In the genomic region with DNA sequence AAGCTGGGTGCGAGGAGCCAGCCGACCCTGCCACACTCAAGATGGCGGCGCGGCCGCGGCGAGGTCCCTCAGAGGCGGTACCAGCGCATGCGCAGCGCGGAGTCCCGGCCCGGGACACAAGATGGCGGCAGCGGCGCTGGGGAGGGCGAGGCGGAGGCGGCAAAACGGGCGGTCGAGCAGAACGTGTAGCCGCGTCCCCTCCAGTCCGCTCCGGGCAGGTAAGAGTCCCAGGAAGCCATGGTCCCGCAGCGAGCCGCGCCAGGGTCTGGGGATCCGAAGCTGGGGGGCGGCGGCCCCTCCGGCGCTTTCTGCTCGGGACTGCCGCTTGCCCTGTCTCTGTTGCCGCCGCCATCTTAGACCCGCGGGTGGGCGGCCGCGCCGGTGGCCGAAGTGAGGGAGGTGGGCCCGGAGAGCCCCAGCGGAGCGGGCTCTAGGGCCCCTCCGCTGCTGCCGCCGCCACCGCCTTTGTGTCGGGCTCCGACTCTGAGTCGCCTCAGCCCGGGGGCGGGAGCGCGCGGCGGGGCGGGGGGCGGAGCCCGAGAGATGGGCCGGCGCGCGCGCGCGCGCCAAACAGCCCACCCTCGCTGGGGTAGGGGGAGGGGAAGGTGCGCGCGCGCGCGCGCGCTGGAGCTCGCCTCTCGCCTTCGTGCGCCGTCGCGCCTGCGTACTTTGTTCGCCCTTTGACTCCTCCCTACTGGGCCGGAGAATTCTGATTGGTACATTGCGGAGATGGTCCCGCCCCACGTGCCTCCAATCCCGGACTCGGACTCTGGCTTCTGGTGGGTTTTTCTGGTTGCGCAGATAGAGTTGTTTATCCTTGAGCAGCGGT, we compare ENCODE assay signal across 8 cellular contexts. TPM values are rescaled to one million over a fixed set of nuclear protein-coding genes. Genes with fewer than 3 reads are reported as not detected.
DNase-seq lines count a peak whose midpoint lies in the region; ATAC-seq and TF ChIP-seq lines count a peak whose summit lies in the region.

TSS of gene PCIF1 (plus strand) at position 97 of the 829 bp plus-strand sequence. CDS start 4,317 bp downstream, outside the sequence.

- no peak for TF ChIP-seq CTCF in epithelial cell of proximal tubule (conservative IDR thresholded peaks at IDR 0.05; ENCODE audit: low read depth, low read length)

- no peaks in the 10 kb centered on the region for H3K27me3 Mint-ChIP-seq in activated T-cell treated with anti-CD3 and anti-CD28 coated beads, Interleukin-2, amount 50 U/mL, for 24 hours

- H3K9me3 Mint-ChIP-seq in activated T-cell treated with anti-CD3 and anti-CD28 coated beads, Interleukin-2, amount 50 U/mL, for 24 hours: no peaks in the 10 kb centered on the region

- H3K9ac ChIP-seq in mucosa of stomach (ENCODE audit: low read length): peak within 1 kb of the TSS; percentile 100

- peak within 1 kb of the TSS; percentile 99 for H3K4me3 Mint-ChIP-seq in activated T-cell treated with anti-CD3 and anti-CD28 coated beads, Interleukin-2, amount 50 U/mL, for 24 hours

- peaks cover 47% of the 10 kb centered on the region for H3K36me3 Mint-ChIP-seq in activated T-cell treated with anti-CD3 and anti-CD28 coated beads, Interleukin-2, amount 50 U/mL, for 24 hours (ENCODE audit: low read depth)

- no peaks in the 10 kb centered on the region for H3K9me3 ChIP-seq in mucosa of stomach (ENCODE audit: control insufficient read depth, low read length)

- peaks cover 8% of the 10 kb centered on the region for H3K36me3 ChIP-seq in mucosa of stomach (ENCODE audit: control insufficient read depth, insufficient read depth, low read length)

- H3K27ac Mint-ChIP-seq in activated T-cell treated with anti-CD3 and anti-CD28 coated beads, Interleukin-2, amount 50 U/mL, for 24 hours: peak within 1 kb of the TSS; percentile 100

- H3K4me1 ChIP-seq in mucosa of stomach (ENCODE audit: control insufficient read depth, insufficient read depth, low read length): peaks cover 10% of the 10 kb centered on the region

- DNase-seq in DMS53 treated with DMSO at 0.1 percent for 48 hours (lab: John Stamatoyannopoulos, UW; ENCODE audit: unreplicated experiment): peak; percentile 96
- peak; percentile 98 for DNase-seq in KG1 (lab: John Stamatoyannopoulos, UW)
- peak; percentile 99 for DNase-seq in activated T-cell treated with anti-CD3 and anti-CD28 coated beads, Interleukin-2, amount 50 U/mL, for 24 hours
- peak; percentile 78 for DNase-seq in epithelial cell of proximal tubule (ENCODE audit: low read depth)
- peak; percentile 99 for DNase-seq in stimulated activated CD8-positive, alpha-beta memory T cell treated with anti-CD3 and anti-CD28 coated beads, Interleukin-4, amount 100 ng/mL, for 48 hours

- no peaks in the 10 kb centered on the region for H3K27me3 ChIP-seq in mucosa of stomach (ENCODE audit: control insufficient read depth, insufficient read depth, low read length)

- H3K4me3 ChIP-seq in epithelial cell of proximal tubule (ENCODE audit: low read depth, low read length) (peak within 1 kb of the TSS; percentile 91), mucosa of stomach (ENCODE audit: low read length) (peak within 1 kb of the TSS; percentile 97)

- H3K4me1 Mint-ChIP-seq in activated T-cell treated with anti-CD3 and anti-CD28 coated beads, Interleukin-2, amount 50 U/mL, for 24 hours (ENCODE audit: low read depth): peaks cover 37% of the 10 kb centered on the region

- peak; percentile 74 for ATAC-seq in GM21737 (IDR thresholded peaks at IDR 0.05; ENCODE audit: unreplicated experiment)

TF ChIP-seq in PFSK-1, 5 proteins besides CTCF, POLR2A, EP300 and RAD21:
- TF ChIP-seq POLR2AphosphoS5 (IDR thresholded peaks at IDR 0.05; ENCODE audit: low read depth, low read length): peak; percentile 82
- TF ChIP-seq SIN3A (IDR thresholded peaks at IDR 0.05; ENCODE audit: borderline replicate concordance, insufficient read depth, low read length): no peak
- TF ChIP-seq FOXP2 (optimal IDR thresholded peaks at IDR 0.05; ENCODE audit: borderline replicate concordance, extremely low read depth, extremely low read length, insufficient read depth): peak; percentile 87
- peak; percentile 98 for TF ChIP-seq TAF1 (IDR thresholded peaks at IDR 0.05; ENCODE audit: borderline replicate concordance, insufficient read depth, low read length)
- TF ChIP-seq, protein P1, sequence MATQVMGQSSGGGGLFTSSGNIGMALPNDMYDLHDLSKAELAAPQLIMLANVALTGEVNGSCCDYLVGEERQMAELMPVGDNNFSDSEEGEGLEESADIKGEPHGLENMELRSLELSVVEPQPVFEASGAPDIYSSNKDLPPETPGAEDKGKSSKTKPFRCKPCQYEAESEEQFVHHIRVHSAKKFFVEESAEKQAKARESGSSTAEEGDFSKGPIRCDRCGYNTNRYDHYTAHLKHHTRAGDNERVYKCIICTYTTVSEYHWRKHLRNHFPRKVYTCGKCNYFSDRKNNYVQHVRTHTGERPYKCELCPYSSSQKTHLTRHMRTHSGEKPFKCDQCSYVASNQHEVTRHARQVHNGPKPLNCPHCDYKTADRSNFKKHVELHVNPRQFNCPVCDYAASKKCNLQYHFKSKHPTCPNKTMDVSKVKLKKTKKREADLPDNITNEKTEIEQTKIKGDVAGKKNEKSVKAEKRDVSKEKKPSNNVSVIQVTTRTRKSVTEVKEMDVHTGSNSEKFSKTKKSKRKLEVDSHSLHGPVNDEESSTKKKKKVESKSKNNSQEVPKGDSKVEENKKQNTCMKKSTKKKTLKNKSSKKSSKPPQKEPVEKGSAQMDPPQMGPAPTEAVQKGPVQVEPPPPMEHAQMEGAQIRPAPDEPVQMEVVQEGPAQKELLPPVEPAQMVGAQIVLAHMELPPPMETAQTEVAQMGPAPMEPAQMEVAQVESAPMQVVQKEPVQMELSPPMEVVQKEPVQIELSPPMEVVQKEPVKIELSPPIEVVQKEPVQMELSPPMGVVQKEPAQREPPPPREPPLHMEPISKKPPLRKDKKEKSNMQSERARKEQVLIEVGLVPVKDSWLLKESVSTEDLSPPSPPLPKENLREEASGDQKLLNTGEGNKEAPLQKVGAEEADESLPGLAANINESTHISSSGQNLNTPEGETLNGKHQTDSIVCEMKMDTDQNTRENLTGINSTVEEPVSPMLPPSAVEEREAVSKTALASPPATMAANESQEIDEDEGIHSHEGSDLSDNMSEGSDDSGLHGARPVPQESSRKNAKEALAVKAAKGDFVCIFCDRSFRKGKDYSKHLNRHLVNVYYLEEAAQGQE (IDR thresholded peaks at IDR 0.05; ENCODE audit: insufficient read depth in 1 of 2, low read depth in 2 of 2, low read length in 2 of 2): peak; percentile 39 to 42; a peak in 2 of 4 replicates
TF ChIP-seq in PFSK-1: peak in this region for 4.

RNA-seq across cellular contexts. Expression of gene PCIF1, which starts in this region (rescaled TPM):
- polyA plus RNA-seq in PFSK-1 (2012; ENCODE audit: insufficient read length, low read depth): 29.4 TPM
- 17.9 and 18.3 TPM in 2 replicates for total RNA-seq in epithelial cell of proximal tubule

Comparison
In these comparisons a context has a peak if more than half of its experiments do, and no peak if none do; other contexts are left out.
1. Peak in every context shown above with its lines: DNase-seq, ATAC-seq and H3K4me3 ChIP-seq.